In the genomic region with DNA sequence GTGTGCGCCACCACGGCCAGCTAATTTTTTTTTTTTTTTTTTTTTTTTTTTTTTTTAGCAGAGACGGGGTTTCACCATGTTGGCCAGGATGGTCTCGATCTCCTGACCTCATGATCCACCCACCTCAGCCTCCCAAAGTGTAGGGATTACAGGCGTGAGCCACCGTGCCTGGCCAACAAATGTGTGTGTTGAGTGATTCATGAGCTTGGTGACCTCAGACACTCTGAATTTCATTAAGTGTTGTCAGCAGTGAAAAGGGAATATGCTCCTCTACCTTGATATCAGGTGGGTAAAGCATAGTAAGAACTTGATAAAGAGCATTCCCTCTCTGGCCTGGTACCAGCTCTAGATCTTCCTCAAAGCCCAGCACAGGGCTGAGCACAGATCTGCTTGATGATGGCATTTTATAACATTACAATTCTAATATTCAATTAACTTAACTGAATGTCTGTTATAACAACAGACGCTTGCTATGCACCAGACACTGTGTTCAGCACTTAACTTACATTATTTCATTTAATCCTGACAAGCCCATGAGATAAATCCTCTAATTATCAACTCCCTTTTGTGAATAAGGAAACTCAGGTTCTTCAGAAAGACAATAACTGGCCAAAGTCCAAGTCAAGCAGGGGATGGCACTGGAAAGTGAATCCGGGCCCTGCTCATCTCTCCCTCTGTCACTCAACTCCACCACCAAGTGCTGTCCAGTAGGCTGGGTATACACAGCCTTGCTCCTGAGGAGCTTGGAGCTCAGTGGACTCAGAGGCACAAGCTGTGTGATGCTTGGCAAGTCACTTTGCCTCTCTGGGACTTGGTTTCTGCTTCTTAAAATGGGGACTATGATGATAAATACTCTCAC, we compare ENCODE assay signal across 14 cellular contexts. TPM values are rescaled to one million over a fixed set of nuclear protein-coding genes. Genes with fewer than 3 reads are reported as not detected.
DNase-seq lines count a peak whose midpoint lies in the region; ATAC-seq and TF ChIP-seq lines count a peak whose summit lies in the region.
"Had no signal": no experiment of that assay in that cellular context is flagged by ENCODE, and none has a peak within 500 bp of the region (broad histone marks: within the 10 kb centered on the region; RNA-seq: fewer than 3 reads in every experiment).

No MANE protein-coding gene starts in this region.

- no peaks in the 10 kb centered on the region for H3K27me3 ChIP-seq in AG04450 (ENCODE audit: control insufficient read depth, insufficient read depth, low read length)
- H3K27me3 ChIP-seq in HCT116 (ENCODE audit: insufficient read depth, low read length) = no peaks in the 10 kb centered on the region
- no peaks in the 10 kb centered on the region for H3K27me3 ChIP-seq in naive thymus-derived CD4-positive, alpha-beta T cell (ENCODE audit: control insufficient read depth in 2 of 2, insufficient read depth in 2 of 2, low read length in 2 of 2)
- H3K27me3 ChIP-seq: tibial nerve had no signal

- no peaks in the 10 kb centered on the region for H4K20me1 ChIP-seq in HCT116 (ENCODE audit: insufficient read depth)

- POLR2A ChIA-PET in AG04450 (lab: Yijun Ruan, JAX) (interaction anchor here (1.0 to 1.2 kb wide), 2 partner anchors 13 to 110 kb away, joined by 3 read pairs; partner anchors contain the start of gene TBC1D10A), HCT116 (lab: Charles Lee) (no interaction called here)
- POLR2A ChIA-PET in naive thymus-derived CD4-positive, alpha-beta T cell (lab: Charles Lee) = interaction anchor here (0.6 to 48.9 kb wide), 6 partner anchors 6 to 110 kb away, joined by 4 to 1265 read pairs (median 6); partner anchors contain the start of genes CASTOR1, CCDC157, SF3A1 and TBC1D10A

- H3K27ac ChIP-seq in AG04450 (ENCODE audit: low read depth, low read length) (peak overlapping the region; percentile 21), HCT116 (ENCODE audit: low read depth, low read length) (no peak overlapping the region)
- peak overlapping the region; percentile 64 for H3K27ac ChIP-seq in naive thymus-derived CD4-positive, alpha-beta T cell (ENCODE audit: low read depth, low read length)
- H3K27ac ChIP-seq: psoas muscle had no signal

- H2AFZ ChIP-seq in HCT116 (ENCODE audit: low read depth, low read length, poor library complexity, severe bottlenecking) = no peak overlapping the region
- H2AFZ ChIP-seq: GM23338 had no signal

- no peaks in the 10 kb centered on the region for H3K9me3 ChIP-seq in AG04450 (ENCODE audit: control insufficient read depth, insufficient read depth, low read length)
- H3K9me3 ChIP-seq in HCT116 (ENCODE audit: control insufficient read depth in 1 of 2, insufficient read depth in 1 of 2, low read depth in 1 of 2, low read length in 2 of 2) = no peaks in the 10 kb centered on the region
- no peaks in the 10 kb centered on the region for H3K9me3 ChIP-seq in naive thymus-derived CD4-positive, alpha-beta T cell (ENCODE audit: control insufficient read depth in 2 of 3, low read length in 3 of 3)
- H3K9me3 ChIP-seq: psoas muscle, tibial nerve had no signal

- H3K79me2 ChIP-seq in HCT116 (ENCODE audit: insufficient read depth, low read length) = peaks cover 8% of the 10 kb centered on the region; the same call in 1 of the 2 replicates

- intact Hi-C loops in HCT116 (cut with micrococcal nuclease) = no loop called here
- intact Hi-C loops in naive thymus-derived CD4-positive, alpha-beta T cell (cut with micrococcal nuclease) = loop anchor here in 1 of 2 donors (1.0 kb wide), 1 partner anchor 7 kb away; no protein-coding TSS in a partner anchor

- TF ChIP-seq CTCF in AG04450 (IDR thresholded peaks at IDR 0.05; ENCODE audit: low read depth, low read length) = no peak
- TF ChIP-seq CTCF in HCT116 (IDR thresholded peaks at IDR 0.05 in 2 of 3, conservative IDR thresholded peaks at IDR 0.05 in 1 of 3; ENCODE audit: borderline replicate concordance in 1 of 3, insufficient read depth in 1 of 3, low read depth in 2 of 3, low read length in 2 of 3) = no peak

- TF ChIP-seq RAD21 in HCT116 (IDR thresholded peaks at IDR 0.05; ENCODE audit: low read depth) = no peak

- no peak overlapping the region for H3K4me3 Mint-ChIP-seq in activated naive CD8-positive, alpha-beta T cell treated with anti-CD3 and anti-CD28 coated beads for 36 hours
- peak overlapping the region; percentile 11 to 87 (median 64) for H3K4me3 Mint-ChIP-seq in naive thymus-derived CD4-positive, alpha-beta T cell
- H3K4me3 Mint-ChIP-seq: GM23338 had no signal

- RAD21 ChIA-PET in HCT116 (lab: Charles Lee; ENCODE audit: low non-redundant PET in 1 of 2, low total read pairs in 2 of 2, uncharacterized antibody in 2 of 2, unreplicated experiment in 2 of 2) = no interaction called here

- BruUV-seq in HCT116 (replicated peaks; lab: Mats Ljungman, UMichigan) = no TSS peak

- peaks cover 93% of the 10 kb centered on the region for H3K4me1 Mint-ChIP-seq in activated naive CD8-positive, alpha-beta T cell treated with anti-CD3 and anti-CD28 coated beads for 36 hours
- H3K4me1 Mint-ChIP-seq in naive thymus-derived CD4-positive, alpha-beta T cell = peaks cover 88 to 100% (median 94%) of the 10 kb centered on the region in 7 donors

- CTCF ChIA-PET in AG04450 (lab: Charles Lee) = interaction anchor here (0.6 to 1.2 kb wide), 2 partner anchors 9 to 26 kb away, joined by 4 read pairs; no protein-coding TSS in a partner anchor
- CTCF ChIA-PET in HCT116 (lab: Charles Lee) = interaction anchor here (0.7 to 1.4 kb wide), 2 partner anchors 15 to 26 kb away, joined by 3 read pairs; no protein-coding TSS in a partner anchor
- CTCF ChIA-PET in naive thymus-derived CD4-positive, alpha-beta T cell (lab: Charles Lee) = interaction anchor here (1.2 to 12.2 kb wide), 3 partner anchors 8 to 24 kb away, joined by 4 to 74 read pairs (median 5); partner anchors contain the start of genes CASTOR1 and TBC1D10A

- H3K9me2 ChIP-seq in HCT116 (ENCODE audit: insufficient read depth) = no peaks in the 10 kb centered on the region

- H3K4me2 ChIP-seq in HCT116 (ENCODE audit: low read length) = peak overlapping the region; percentile 3
- H3K4me2 ChIP-seq: GM23338 had no signal

- H3K4me1 ChIP-seq in HCT116 (ENCODE audit: control insufficient read depth in 1 of 2, insufficient read depth in 2 of 2, low read length in 2 of 2) = peaks cover 31 to 71% of the 10 kb centered on the region in 2 experiments
- H3K4me1 ChIP-seq in naive thymus-derived CD4-positive, alpha-beta T cell (ENCODE audit: control insufficient read depth in 2 of 2, insufficient read depth in 2 of 2, low read length in 2 of 2) = peaks cover 85 to 99% of the 10 kb centered on the region in 2 donors

- no peaks in the 10 kb centered on the region for H3K27me3 Mint-ChIP-seq in activated naive CD8-positive, alpha-beta T cell treated with anti-CD3 and anti-CD28 coated beads for 36 hours
- no peaks in the 10 kb centered on the region for H3K27me3 Mint-ChIP-seq in naive thymus-derived CD4-positive, alpha-beta T cell

- no peak for TF ChIP-seq POLR2A in HCT116 (IDR thresholded peaks at IDR 0.05; ENCODE audit: borderline replicate concordance, extremely low read depth, insufficient read depth, insufficient read length)

- H3K27ac Mint-ChIP-seq in activated naive CD8-positive, alpha-beta T cell treated with anti-CD3 and anti-CD28 coated beads for 36 hours = peak overlapping the region; percentile 90
- peak overlapping the region; percentile 59 to 98 (median 93) for H3K27ac Mint-ChIP-seq in naive thymus-derived CD4-positive, alpha-beta T cell

- no peak overlapping the region for H3K4me3 ChIP-seq in AG04450 (ENCODE audit: low read depth, low read length)
- H3K4me3 ChIP-seq in HCT116 (replicated peaks in 1 of 2; ENCODE audit: low read depth in 1 of 2, low read length in 2 of 2) = no peak overlapping the region
- H3K4me3 ChIP-seq in naive thymus-derived CD4-positive, alpha-beta T cell (ENCODE audit: low read length) = peak overlapping the region; percentile 24
- H3K4me3 ChIP-seq: coronary artery, GM23338, psoas muscle, tibial nerve had no signal

- no peaks in the 10 kb centered on the region for H3K36me3 ChIP-seq in HCT116 (ENCODE audit: control insufficient read depth in 1 of 2, insufficient read depth in 2 of 2, low read length in 2 of 2)
- peaks cover 0 to 13% (median 0%) of the 10 kb centered on the region in 3 experiments for H3K36me3 ChIP-seq in naive thymus-derived CD4-positive, alpha-beta T cell (ENCODE audit: control insufficient read depth in 2 of 3, insufficient read depth in 3 of 3, low read length in 3 of 3)

- no peak overlapping the region for H3K9ac ChIP-seq in HCT116 (ENCODE audit: low read length)

- DNase-seq in AG04450 (ENCODE audit: low read depth, low spot score) = no peak
- no peak for DNase-seq in HCT116 (ENCODE audit: low read depth, low spot score)
- no peak for DNase-seq in activated naive CD8-positive, alpha-beta T cell treated with anti-CD3 and anti-CD28 coated beads for 36 hours
- no peak for DNase-seq in naive thymus-derived CD4-positive, alpha-beta T cell
- DNase-seq in NCI-H748 treated with DMSO at 0.1 percent for 48 hours (lab: John Stamatoyannopoulos, UW) = no peak
- DNase-seq in mucosa of gallbladder (ENCODE audit: low spot score) = no peak
- DNase-seq: activated gamma-delta T cell, psoas muscle had no signal

- peaks cover 30% of the 10 kb centered on the region for H3K36me3 Mint-ChIP-seq in activated naive CD8-positive, alpha-beta T cell treated with anti-CD3 and anti-CD28 coated beads for 36 hours
- H3K36me3 Mint-ChIP-seq in naive thymus-derived CD4-positive, alpha-beta T cell = peaks cover 2 to 45% (median 15%) of the 10 kb centered on the region in 5 donors

- peaks cover 2% of the 10 kb centered on the region for H3K9me3 Mint-ChIP-seq in activated naive CD8-positive, alpha-beta T cell treated with anti-CD3 and anti-CD28 coated beads for 36 hours
- peaks cover 0 to 3% (median 0%) of the 10 kb centered on the region in 11 donors for H3K9me3 Mint-ChIP-seq in naive thymus-derived CD4-positive, alpha-beta T cell
- H3K9me3 Mint-ChIP-seq: GM23338 had no signal

- ATAC-seq in HCT116 (no peak), GM18868 (IDR thresholded peaks at IDR 0.05; ENCODE audit: unreplicated experiment) (no peak), HG02884 (IDR thresholded peaks at IDR 0.05; ENCODE audit: unreplicated experiment) (no peak)
- ATAC-seq in naive thymus-derived CD4-positive, alpha-beta T cell = no peak
- ATAC-seq: GM23338, left lobe of liver, psoas muscle had no signal

RNA-seq across cellular contexts. Expression of gene TBC1D10A, which starts 13.0 kb away (rescaled TPM):
- polyA plus RNA-seq in AG04450 (2011; rRNA removed) = 14.5 and 17.5 TPM in 2 replicates
- polyA minus RNA-seq in AG04450 (2011; rRNA and poly(A)+ RNA removed) = 27.6 and 30.0 TPM in 2 replicates
- total RNA-seq in HCT116 (2021; ENCODE audit: unreplicated experiment) = 18.6 TPM
- 20.1 and 20.7 TPM in 2 replicates for polyA plus RNA-seq in HCT116 (2012)
- 10 to 100 TPM; 13.0 to 14.4 TPM for total RNA-seq in activated naive CD8-positive, alpha-beta T cell treated with anti-CD3 and anti-CD28 coated beads for 36 hours
- 10 to 100 TPM; 47.2 to 73.8 (median 70.9) TPM for total RNA-seq in naive thymus-derived CD4-positive, alpha-beta T cell
- 10 to 100 TPM; 62.6 to 84.7 TPM for polyA plus RNA-seq in naive thymus-derived CD4-positive, alpha-beta T cell
- total RNA-seq in mucosa of gallbladder = 48.4 TPM

RNA-seq across cellular contexts. Expression of gene CASTOR1, which starts 24.5 kb away (rescaled TPM):
- polyA plus RNA-seq in AG04450 (2011; rRNA removed) = 12.0 and 15.3 TPM in 2 replicates
- 5.9 and 7.2 TPM in 2 replicates for polyA minus RNA-seq in AG04450 (2011; rRNA and poly(A)+ RNA removed)
- total RNA-seq in HCT116 (2021; ENCODE audit: unreplicated experiment) (6.5 TPM), mucosa of gallbladder (19.1 TPM)
- 5.2 and 5.6 TPM in 2 replicates for polyA plus RNA-seq in HCT116 (2012)
- 1 to 10 TPM; 2.8 to 3.5 TPM for total RNA-seq in activated naive CD8-positive, alpha-beta T cell treated with anti-CD3 and anti-CD28 coated beads for 36 hours
- 10 to 100 TPM; 12.4 to 21.3 (median 17.9) TPM for total RNA-seq in naive thymus-derived CD4-positive, alpha-beta T cell
- 10 to 100 TPM; 19.0 to 43.0 TPM for polyA plus RNA-seq in naive thymus-derived CD4-positive, alpha-beta T cell

RNA-seq across cellular contexts. Expression of gene SF3A1, which starts 42.9 kb away (rescaled TPM):
- polyA plus RNA-seq in AG04450 (2011; rRNA removed) = 53.1 and 82.7 TPM in 2 replicates
- polyA minus RNA-seq in AG04450 (2011; rRNA and poly(A)+ RNA removed) = 110 and 164 TPM in 2 replicates
- total RNA-seq in HCT116 (2021; ENCODE audit: unreplicated experiment) (230 TPM), mucosa of gallbladder (179 TPM)
- polyA plus RNA-seq in HCT116 (2012) = 130 and 179 TPM in 2 replicates
- total RNA-seq in activated naive CD8-positive, alpha-beta T cell treated with anti-CD3 and anti-CD28 coated beads for 36 hours = 100 to 1,000 TPM; 243 to 244 TPM
- total RNA-seq in naive thymus-derived CD4-positive, alpha-beta T cell = 100 to 1,000 TPM; 267 to 341 (median 284) TPM
- 100 to 1,000 TPM in 1 of 2 donors, 10 to 100 TPM in 1; 83.2 to 115 TPM for polyA plus RNA-seq in naive thymus-derived CD4-positive, alpha-beta T cell

RNA-seq across cellular contexts. Expression of gene CCDC157, which starts 43.1 kb away (rescaled TPM):
- 1.6 and 1.8 TPM in 2 replicates for polyA plus RNA-seq in AG04450 (2011; rRNA removed)
- 0.83 and 1.8 TPM in 2 replicates for polyA minus RNA-seq in AG04450 (2011; rRNA and poly(A)+ RNA removed)
- total RNA-seq in HCT116 (2021; ENCODE audit: unreplicated experiment) (2.1 TPM), mucosa of gallbladder (6.5 TPM)
- 2.1 and 3.1 TPM in 2 replicates for polyA plus RNA-seq in HCT116 (2012)
- total RNA-seq in activated naive CD8-positive, alpha-beta T cell treated with anti-CD3 and anti-CD28 coated beads for 36 hours = 1 to 10 TPM; 2.5 to 2.6 TPM
- 1 to 10 TPM; 1.8 to 6.9 (median 3.2) TPM for total RNA-seq in naive thymus-derived CD4-positive, alpha-beta T cell
- 1 to 10 TPM; 1.4 to 2.1 TPM for polyA plus RNA-seq in naive thymus-derived CD4-positive, alpha-beta T cell

RNA-seq across cellular contexts. Expression of gene OSM, which starts 47.1 kb away (rescaled TPM):
- not detected in 2 replicates for polyA plus RNA-seq in AG04450 (2011; rRNA removed)
- polyA minus RNA-seq in AG04450 (2011; rRNA and poly(A)+ RNA removed) = not detected in 2 replicates
- total RNA-seq in HCT116 (2021; ENCODE audit: unreplicated experiment) = not detected
- 0.04 and 0.05 TPM in 2 replicates for polyA plus RNA-seq in HCT116 (2012)
- 10 to 100 TPM; 47.9 to 50.7 TPM for total RNA-seq in activated naive CD8-positive, alpha-beta T cell treated with anti-CD3 and anti-CD28 coated beads for 36 hours
- 100 to 1,000 TPM in 1 of 5 experiments, 10 to 100 TPM in 2, 1 to 10 TPM in 1, under 1 TPM in 1; 0.49 to 158 (median 46.0) TPM for total RNA-seq in naive thymus-derived CD4-positive, alpha-beta T cell
- 1 to 10 TPM; 2.0 to 6.3 TPM for polyA plus RNA-seq in naive thymus-derived CD4-positive, alpha-beta T cell
- total RNA-seq in mucosa of gallbladder = 4.7 TPM
- total RNA-seq: GM23338 had no signal
- polyA plus RNA-seq: GM23338 had no signal
